Comparison of ENCODE assay signal across 1 cellular context in genomic region chr4:154597281-154597680, GRCh38. TPM values are rescaled to one million over a fixed set of nuclear protein-coding genes. Genes with fewer than 3 reads are reported as not detected.
"Had no signal": no experiment of that assay in that cellular context is flagged by ENCODE, and none has a peak within 500 bp of the region (broad histone marks: within the 10 kb centered on the region; RNA-seq: fewer than 3 reads in every experiment).

No MANE protein-coding gene starts in this region.

RNA-seq across cellular contexts. Expression of gene FGA, which starts 6.7 kb away (rescaled TPM):
- polyA plus RNA-seq: GM12878 had no signal

RNA-seq across cellular contexts. Expression of gene FGG, which starts 15.2 kb away (rescaled TPM):
- polyA plus RNA-seq: GM12878 had no signal
